ENCODE assay signal across 8 cellular contexts in the genomic region with DNA sequence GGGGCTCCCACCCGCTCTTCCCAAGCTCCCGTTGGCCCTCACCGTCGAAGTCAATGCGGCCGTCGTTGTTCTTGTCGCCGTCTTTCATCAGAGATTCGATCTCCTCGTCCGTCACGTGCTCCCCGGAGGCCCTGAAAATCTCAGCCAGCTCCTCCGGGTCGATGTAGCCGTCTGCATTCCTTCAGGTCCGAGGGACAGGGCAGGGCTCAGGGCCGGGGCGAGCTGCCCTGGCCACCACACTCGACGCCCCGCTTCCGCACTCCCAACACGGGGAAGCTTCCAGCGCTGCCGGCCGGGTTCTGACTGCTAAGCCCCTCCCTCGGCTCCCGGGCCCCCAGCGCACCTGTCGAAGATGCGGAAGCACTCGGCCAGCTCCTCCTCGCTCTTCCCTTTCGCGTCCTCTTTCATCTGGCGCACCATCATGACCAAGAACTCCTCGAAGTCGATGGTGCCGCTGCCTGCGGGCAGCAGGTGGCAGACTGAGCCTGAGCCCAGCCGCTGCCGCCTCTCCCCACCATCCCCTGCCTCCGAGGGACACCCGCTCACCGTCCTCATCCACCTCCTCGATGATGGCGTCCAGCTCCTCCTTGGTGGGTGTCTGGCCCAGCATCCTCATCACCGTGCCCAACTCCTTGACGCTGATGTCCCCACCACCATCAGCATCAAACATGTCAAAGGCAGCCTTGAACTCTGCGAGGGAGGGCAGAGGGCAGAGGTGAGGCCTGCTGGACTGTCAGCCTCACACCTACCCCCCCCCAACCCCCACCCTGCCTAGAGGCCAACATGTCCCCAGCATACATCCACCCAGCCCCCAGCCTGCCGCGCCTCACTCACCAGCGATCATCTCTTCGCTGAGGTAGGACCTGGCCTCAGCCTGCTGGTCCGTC. TPM values are rescaled to one million over a fixed set of nuclear protein-coding genes. Genes with fewer than 3 reads are reported as not detected.
A peak's percentile ranks its signal among the peaks of the same experiment; 100 is the strongest.
DNase-seq lines count a peak whose midpoint lies in the region; ATAC-seq lines count a peak whose summit lies in the region.

No MANE protein-coding gene starts in this region.

- ATAC-seq in activated T-helper 17 cell treated with anti-CD3 and anti-CD28 coated beads, Interleukin-2, amount 50 U/mL, for 72 hours (replicated peaks), result peak; percentile 91
- ATAC-seq in HG02678 (IDR thresholded peaks at IDR 0.05; ENCODE audit: unreplicated experiment) (no peak), GM18873 (IDR thresholded peaks at IDR 0.05; ENCODE audit: low FRiP score, unreplicated experiment) (no peak), HG03432 (IDR thresholded peaks at IDR 0.05; ENCODE audit: unreplicated experiment) (no peak)

- H3K9me3 Mint-ChIP-seq in activated T-helper 17 cell treated with anti-CD3 and anti-CD28 coated beads, Interleukin-2, amount 50 U/mL, for 72 hours, result no peaks in the 10 kb centered on the region

- no peaks in the 10 kb centered on the region for H3K36me3 Mint-ChIP-seq in activated T-helper 17 cell treated with anti-CD3 and anti-CD28 coated beads, Interleukin-2, amount 50 U/mL, for 72 hours (ENCODE audit: low read depth)

- DNase-seq in Daoy (ENCODE audit: low read depth) (peak; percentile 29), NCI-H510A (lab: John Stamatoyannopoulos, UW) (peak; percentile 32), germinal center (ENCODE audit: low spot score) (peak; percentile 73), renal cortical epithelial cell (ENCODE audit: low read depth) (peak; percentile 24)

- peaks cover 16% of the 10 kb centered on the region for H3K27me3 Mint-ChIP-seq in activated T-helper 17 cell treated with anti-CD3 and anti-CD28 coated beads, Interleukin-2, amount 50 U/mL, for 72 hours

- H3K27ac Mint-ChIP-seq in activated T-helper 17 cell treated with anti-CD3 and anti-CD28 coated beads, Interleukin-2, amount 50 U/mL, for 72 hours, result peak overlapping the region; percentile 78

- H3K4me1 Mint-ChIP-seq in activated T-helper 17 cell treated with anti-CD3 and anti-CD28 coated beads, Interleukin-2, amount 50 U/mL, for 72 hours, result peaks cover 8% of the 10 kb centered on the region

- H3K4me3 Mint-ChIP-seq in activated T-helper 17 cell treated with anti-CD3 and anti-CD28 coated beads, Interleukin-2, amount 50 U/mL, for 72 hours, result peak overlapping the region; percentile 80

RNA-seq across cellular contexts. Expression of gene TNNC2, which starts 2.9 kb away (rescaled TPM):
- not detected in 2 replicates for total RNA-seq in Daoy (2014; rRNA removed; shearing (Covaris generic))
- under 1 TPM in 1 of 2 donors, not detected in 1; 0.37 TPM for total RNA-seq in activated T-helper 17 cell treated with anti-CD3 and anti-CD28 coated beads, Interleukin-2, amount 50 U/mL, for 72 hours
- total RNA-seq in renal cortical epithelial cell, result not detected in 2 replicates

RNA-seq across cellular contexts. Expression of gene SNX21, which starts 9.4 kb away (rescaled TPM):
- 21.2 and 28.2 TPM in 2 replicates for total RNA-seq in Daoy (2014; rRNA removed; shearing (Covaris generic))
- 1 to 10 TPM; 2.2 to 2.6 TPM for total RNA-seq in activated T-helper 17 cell treated with anti-CD3 and anti-CD28 coated beads, Interleukin-2, amount 50 U/mL, for 72 hours
- 26.9 and 32.1 TPM in 2 replicates for total RNA-seq in renal cortical epithelial cell

RNA-seq across cellular contexts. Expression of gene UBE2C, which starts 11.7 kb away (rescaled TPM):
- 167 and 200 TPM in 2 replicates for total RNA-seq in Daoy (2014; rRNA removed; shearing (Covaris generic))
- total RNA-seq in activated T-helper 17 cell treated with anti-CD3 and anti-CD28 coated beads, Interleukin-2, amount 50 U/mL, for 72 hours, result 100 to 1,000 TPM; 209 to 224 TPM
- total RNA-seq in renal cortical epithelial cell, result 0.75 and 16.7 TPM in 2 replicates

RNA-seq across cellular contexts. Expression of gene DNTTIP1, which starts 32.4 kb away (rescaled TPM):
- total RNA-seq in Daoy (2014; rRNA removed; shearing (Covaris generic)), result 26.6 and 35.5 TPM in 2 replicates
- 10 to 100 TPM; 13.0 to 26.2 TPM for total RNA-seq in activated T-helper 17 cell treated with anti-CD3 and anti-CD28 coated beads, Interleukin-2, amount 50 U/mL, for 72 hours
- 13.3 and 14.2 TPM in 2 replicates for total RNA-seq in renal cortical epithelial cell

RNA-seq across cellular contexts. Expression of gene WFDC3, which starts 32.5 kb away (rescaled TPM):
- 2.3 TPM in 1 of 2 replicates, not detected in the other for total RNA-seq in Daoy (2014; rRNA removed; shearing (Covaris generic))
- not detected for total RNA-seq in activated T-helper 17 cell treated with anti-CD3 and anti-CD28 coated beads, Interleukin-2, amount 50 U/mL, for 72 hours
- 0.50 and 3.5 TPM in 2 replicates for total RNA-seq in renal cortical epithelial cell
